ENCODE assay signal across 9 cellular contexts in genomic region chr2:168211664-168212163, GRCh38. TPM values are rescaled to one million over a fixed set of nuclear protein-coding genes. Genes with fewer than 3 reads are reported as not detected.
A peak's percentile ranks its signal among the peaks of the same experiment; 100 is the strongest.
DNase-seq lines count a peak whose midpoint lies in the region; ATAC-seq and TF ChIP-seq lines count a peak whose summit lies in the region.
"Had no signal": no experiment of that assay in that cellular context is flagged by ENCODE, and none has a peak within 500 bp of the region (broad histone marks: within the 10 kb centered on the region; RNA-seq: fewer than 3 reads in every experiment).

No MANE protein-coding gene starts in this region.

- no peaks in the 10 kb centered on the region for H3K36me3 ChIP-seq in adrenal gland (replicated peaks in 1 of 2)

- BruUV-seq in MCF 10A (replicated peaks; lab: Mats Ljungman, UMichigan): TSS peak; percentile 89

- no peak for TF ChIP-seq POLR2A in adrenal gland (IDR thresholded peaks at IDR 0.05)

- peaks cover 10% of the 10 kb centered on the region for H3K36me3 Mint-ChIP-seq in MCF 10A (ENCODE audit: insufficient read depth, unreplicated experiment)

- H3K27me3 Mint-ChIP-seq in MCF 10A (ENCODE audit: insufficient read depth, unreplicated experiment): no peaks in the 10 kb centered on the region

- peak overlapping the region; percentile 33 for H3K27ac Mint-ChIP-seq in MCF 10A (ENCODE audit: low read depth, unreplicated experiment)

- POLR2A ChIA-PET in MCF 10A (lab: Yijun Ruan, JAX): interaction anchor here (2.0 kb wide), 1 partner anchor 34 kb away, joined by 7 read pairs; no protein-coding TSS in a partner anchor

- no peaks in the 10 kb centered on the region for H3K9me3 Mint-ChIP-seq in MCF 10A (ENCODE audit: unreplicated experiment)

- peak; percentile 58 for ATAC-seq in HG03378 (IDR thresholded peaks at IDR 0.05; ENCODE audit: unreplicated experiment)
- no peak for ATAC-seq in HG02840 (IDR thresholded peaks at IDR 0.05; ENCODE audit: low FRiP score, unreplicated experiment)

- H3K9me3 ChIP-seq in adrenal gland (replicated peaks in 1 of 3): no peaks in the 10 kb centered on the region

- no peaks in the 10 kb centered on the region for H3K27me3 ChIP-seq in adrenal gland

- intact Hi-C loops in MCF 10A (cut with micrococcal nuclease): no loop called here
- intact Hi-C loops in adrenal gland (cut with DNase I): no loop called here

- no peak overlapping the region for H3K27ac ChIP-seq in adrenal gland

- DNase-seq in NCI-H510A treated with DMSO at 0.1 percent for 48 hours (lab: John Stamatoyannopoulos, UW): peak; percentile 9
- DNase-seq in NCI-H510A (lab: John Stamatoyannopoulos, UW): no peak
- no peak for DNase-seq in MCF 10A (ENCODE audit: unreplicated experiment)
- DNase-seq in stimulated activated CD4-positive, alpha-beta T cell treated with anti-CD3 and anti-CD28 coated beads, Interleukin-2, amount 100 ng/mL, for 24 hours: peak; percentile 53 to 56
- DNase-seq in adrenal gland: no peak
- DNase-seq in NOMO-1 treated with DMSO at 0.1 percent for 48 hours (lab: John Stamatoyannopoulos, UW; ENCODE audit: unreplicated experiment): no peak
- DNase-seq: NCI-H345 had no signal

- H3K4me3 Mint-ChIP-seq in MCF 10A (ENCODE audit: unreplicated experiment): no peak overlapping the region

- CTCF ChIA-PET in MCF 10A (lab: Yijun Ruan, JAX): interaction anchor here (0.6 to 1.6 kb wide), 3 partner anchors 16 to 934 kb away, joined by 3 to 4 read pairs (median 4); no protein-coding TSS in a partner anchor

- peaks cover 14% of the 10 kb centered on the region for H3K4me1 Mint-ChIP-seq in MCF 10A (ENCODE audit: insufficient read depth, unreplicated experiment)

- H3K4me1 ChIP-seq in adrenal gland (replicated peaks in 1 of 2): peaks cover 6 to 10% of the 10 kb centered on the region in 2 donors

- no peak overlapping the region for H3K4me3 ChIP-seq in adrenal gland

- 71 to 81% (median 79%) methylated on average over 5 of the region's 5 CpGs for WGBS in adrenal gland, 4 donors

- TF ChIP-seq CTCF in MCF 10A (IDR thresholded peaks at IDR 0.05; ENCODE audit: unreplicated experiment) (no peak), adrenal gland (IDR thresholded peaks at IDR 0.05) (no peak)

RNA-seq across cellular contexts. Expression of gene STK39, which starts 35.7 kb away (rescaled TPM):
- total RNA-seq in MCF 10A (2022) (13.8 and 14.6 TPM in 2 replicates), adrenal gland (1 to 10 TPM; 2.4 to 7.7 (median 4.7) TPM)
- polyA plus RNA-seq in adrenal gland: 10 to 100 TPM in 1 of 3 donors, 1 to 10 TPM in 2; 6.0 to 11.1 (median 6.8) TPM

Comparison
In these comparisons a context has a peak if more than half of its experiments do, and no peak if none do; other contexts are left out.
1. DNase-seq: peak in NCI-H510A treated with DMSO at 0.1 percent for 48 hours (single experiment) and stimulated activated CD4-positive, alpha-beta T cell treated with anti-CD3 and anti-CD28 coated beads, Interleukin-2, amount 100 ng/mL, for 24 hours (2 of 2); none in NCI-H510A (single experiment), MCF 10A (single experiment), adrenal gland (0 of 7) and NOMO-1 treated with DMSO at 0.1 percent for 48 hours (single experiment).